In the genomic region with DNA sequence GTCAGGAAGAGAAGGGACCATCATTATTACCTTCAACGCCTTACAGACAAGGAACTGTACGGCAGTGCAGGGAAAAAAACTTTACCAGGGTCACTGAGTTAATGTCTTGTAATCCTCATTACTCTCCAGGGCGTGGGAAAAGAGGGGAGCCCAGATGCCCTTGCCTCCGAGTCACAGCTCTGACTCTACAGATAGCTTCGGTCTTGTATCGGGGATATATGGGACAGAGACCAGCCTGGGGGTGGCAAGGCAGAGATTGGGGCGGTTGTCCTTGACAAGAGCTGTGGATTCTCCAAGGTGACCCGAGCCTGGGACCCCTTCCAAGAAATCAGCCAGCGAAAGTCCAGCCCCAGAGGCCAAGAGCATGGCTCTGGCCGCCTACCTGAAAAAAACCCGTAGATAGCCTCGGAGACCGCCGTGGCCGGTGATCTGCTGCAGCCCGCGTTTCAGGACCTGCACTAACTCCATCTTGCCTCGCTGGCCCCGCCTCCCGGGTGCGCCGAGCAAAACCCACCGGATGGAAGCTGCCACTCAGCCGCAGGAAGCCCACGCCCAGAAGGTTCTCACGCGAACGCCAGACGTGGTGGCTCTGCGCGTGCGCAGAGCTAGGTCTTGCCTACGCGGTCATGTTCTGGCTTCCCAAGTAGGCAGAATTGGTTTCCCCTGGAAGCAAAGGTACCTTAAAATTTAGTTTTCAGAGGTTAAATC, we compare ENCODE assay signal across 8 cellular contexts. TPM values are rescaled to one million over a fixed set of nuclear protein-coding genes. Genes with fewer than 3 reads are reported as not detected.
DNase-seq lines count a peak whose midpoint lies in the region; TF ChIP-seq lines count a peak whose summit lies in the region.

TSS of gene NDUFA12 (minus strand) at position 485 of the 708 bp plus-strand sequence. CDS start at position 468, 17 bp downstream.

- H3K4me3 ChIP-seq in H7 (ENCODE audit: insufficient read depth, low read depth, low read length), result peak within 1 kb of the TSS; percentile 91
- H3K4me3 ChIP-seq in fibroblast of villous mesenchyme (ENCODE audit: low read depth, low read length), result peak within 1 kb of the TSS; percentile 97
- H3K4me3 ChIP-seq in neural cell (ENCODE audit: low read length), result peak within 1 kb of the TSS; percentile 88
- H3K4me3 ChIP-seq in stomach, result peak within 1 kb of the TSS; percentile 77 to 90 (median 84)

- TF ChIP-seq RAD21 in neural cell (conservative IDR thresholded peaks at IDR 0.05), result peak; percentile 38

- DNase-seq in ELF-1 (ENCODE audit: low read depth, low spot score) (peak; percentile 97), H7 (peak; percentile 90), M059J (ENCODE audit: low read depth) (peak; percentile 94), SHP77 (lab: John Stamatoyannopoulos, UW) (peak; percentile 96 to 97), fibroblast of villous mesenchyme (ENCODE audit: low read depth) (peak; percentile 98), stomach (peak; percentile 96)
- DNase-seq in activated effector memory CD4-positive, alpha-beta T cell treated with anti-CD3 and anti-CD28 coated beads, Interleukin-2, amount 50 U/mL, for 16 hours, result peak; percentile 98

- no peaks in the 10 kb centered on the region for H4K20me1 ChIP-seq in neural cell (ENCODE audit: insufficient read depth)

- peak within 1 kb of the TSS; percentile 82 for H3K9ac ChIP-seq in neural cell (ENCODE audit: low read length)

- H3K27ac ChIP-seq in neural cell (ENCODE audit: low read length) (peak within 1 kb of the TSS; percentile 80), stomach (peak within 1 kb of the TSS; percentile 81 to 92 (median 87))

- no peaks in the 10 kb centered on the region for H3F3A ChIP-seq in neural cell (ENCODE audit: insufficient read depth, low read length, poor library complexity, severe bottlenecking)

- no peak for TF ChIP-seq CTCF in fibroblast of villous mesenchyme (IDR thresholded peaks at IDR 0.05; ENCODE audit: insufficient read depth, low read depth, low read length)
- TF ChIP-seq CTCF in neural cell (IDR thresholded peaks at IDR 0.05; ENCODE audit: poor library complexity, severe bottlenecking), result no peak
- no peak for TF ChIP-seq CTCF in stomach (IDR thresholded peaks at IDR 0.05)

- TF ChIP-seq EP300 in neural cell (conservative IDR thresholded peaks at IDR 0.05; ENCODE audit: poor library complexity, severe bottlenecking) (peak; percentile 34), stomach (IDR thresholded peaks at IDR 0.05) (no peak)

- no peak for TF ChIP-seq POLR2A in stomach (IDR thresholded peaks at IDR 0.05)

- no peaks in the 10 kb centered on the region for H3K9me2 ChIP-seq in neural cell (ENCODE audit: insufficient read depth, low read length)

- no peaks in the 10 kb centered on the region for H3K27me3 ChIP-seq in H7 (ENCODE audit: control insufficient read depth, insufficient read depth, low read length)
- no peaks in the 10 kb centered on the region for H3K27me3 ChIP-seq in neural cell (ENCODE audit: insufficient read depth, low read depth, low read length)
- H3K27me3 ChIP-seq in stomach, result no peaks in the 10 kb centered on the region

- peak within 1 kb of the TSS; percentile 83 for H3K4me2 ChIP-seq in neural cell (ENCODE audit: low read length)

- H3K36me3 ChIP-seq in H7 (replicated peaks; ENCODE audit: control insufficient read depth, insufficient read depth, low read length), result 0 out of 2 replicates have a peak, but pooled peaks cover 1% of the 10 kb centered on the region
- H3K36me3 ChIP-seq in neural cell (ENCODE audit: insufficient read depth, low read length), result no peaks in the 10 kb centered on the region
- H3K36me3 ChIP-seq in stomach, result peaks cover 3 to 20% (median 17%) of the 10 kb centered on the region in 4 donors

- H3K79me2 ChIP-seq in neural cell (replicated peaks; ENCODE audit: insufficient read depth, low read length), result peaks cover 19% of the 10 kb centered on the region

- peaks cover 5% of the 10 kb centered on the region for H3K9me3 ChIP-seq in neural cell (ENCODE audit: low read length)
- H3K9me3 ChIP-seq in stomach, result peaks cover 5 to 16% (median 11%) of the 10 kb centered on the region in 4 donors

- 0 to 1% (median 1%) methylated on average over 21 to 34 of the region's 34 CpGs for WGBS in stomach, 5 donors

- intact Hi-C loops in stomach (cut with DNase I; ENCODE audit: low total_unique reads), result no loop called here

- peak within 1 kb of the TSS; percentile 67 for H2AFZ ChIP-seq in neural cell (ENCODE audit: low read depth, low read length)

- H3K4me1 ChIP-seq in stomach, result peaks cover 11 to 53% (median 32%) of the 10 kb centered on the region in 4 donors

TF ChIP-seq in neural cell, 6 proteins besides CTCF, POLR2A, EP300 and RAD21:
- TF ChIP-seq POLR2AphosphoS5 (IDR thresholded peaks at IDR 0.05), result peak; percentile 92
- no peak for TF ChIP-seq EZH2 (IDR thresholded peaks at IDR 0.05; ENCODE audit: borderline replicate concordance, insufficient read depth, low read length, poor library complexity, severe bottlenecking)
- peak; percentile 82 for TF ChIP-seq MXI1 (conservative IDR thresholded peaks at IDR 0.05; ENCODE audit: poor library complexity, severe bottlenecking)
- TF ChIP-seq REST (IDR thresholded peaks at IDR 0.05; ENCODE audit: borderline replicate concordance), result peak; percentile 76
- TF ChIP-seq TAF1 (IDR thresholded peaks at IDR 0.05; ENCODE audit: low read depth), result peak; percentile 76
- peak; percentile 49 for TF ChIP-seq SMC3 (conservative IDR thresholded peaks at IDR 0.05; ENCODE audit: poor library complexity)

RNA-seq across cellular contexts. Expression of gene NDUFA12, which starts in this region (rescaled TPM):
- 89.0 and 119 TPM in 2 replicates for total RNA-seq in H7 (2014; rRNA removed; shearing (Covaris generic))
- total RNA-seq in M059J (2014; rRNA removed; shearing (Covaris generic)), result 249 and 426 TPM in 2 replicates
- total RNA-seq in fibroblast of villous mesenchyme, result 108 and 137 TPM in 2 replicates
- 357 and 381 TPM in 2 replicates for polyA plus RNA-seq in neural cell
- 85.9 and 120 TPM in 2 replicates for polyA minus RNA-seq in neural cell
- 10 to 100 TPM; 20.4 to 82.8 (median 59.4) TPM for total RNA-seq in stomach
- 100 to 1,000 TPM; 118 to 142 (median 131) TPM for polyA plus RNA-seq in stomach

Comparison
In these comparisons a context has a peak if more than half of its experiments do, and no peak if none do; other contexts are left out.
1. Peak in every context shown above with its lines: DNase-seq, H3K4me3 ChIP-seq and H3K27ac ChIP-seq.